ENCODE assay signal across 8 cellular contexts in genomic region chr20:10434832-10435812, GRCh38. TPM values are rescaled to one million over a fixed set of nuclear protein-coding genes. Genes with fewer than 3 reads are reported as not detected.
DNase-seq lines count a peak whose midpoint lies in the region; ATAC-seq and TF ChIP-seq lines count a peak whose summit lies in the region.

TSS of gene SLX4IP (plus strand) at chr20:10435305. CDS start at chr20:10458205, 22,900 bp downstream.

- 2% methylated on average over 23 of the region's 32 CpGs for WGBS in SK-N-SH (ENCODE audit: low lambda C conversion rate)

- no peaks in the 10 kb centered on the region for H3K27me3 ChIP-seq in SK-N-SH (ENCODE audit: insufficient read depth)

- TF ChIP-seq CTCF in GM10248 (IDR thresholded peaks at IDR 0.05; ENCODE audit: control extremely low read depth, extremely low read depth, low read depth, missing control alignments) (no peak), SK-N-SH (IDR thresholded peaks at IDR 0.05) (no peak)

- ATAC-seq in HG02610 (IDR thresholded peaks at IDR 0.05; ENCODE audit: unreplicated experiment): peak; percentile 56
- peak; percentile 64 to 72 for ATAC-seq in activated naive CD4-positive, alpha-beta T cell treated with anti-CD3 and anti-CD28 coated beads, Interleukin-2, amount 50 U/mL, for 72 hours

- no peaks in the 10 kb centered on the region for H3K9me3 ChIP-seq in SK-N-SH

- no peaks in the 10 kb centered on the region for H4K20me1 ChIP-seq in SK-N-SH (ENCODE audit: insufficient read depth)

- DNase-seq in GM10248 (ENCODE audit: extremely low spot score) (peak; percentile 83), NCI-H1092 (lab: John Stamatoyannopoulos, UW) (peak; percentile 96), SK-N-SH (peak; percentile 75), glomerular endothelial cell (ENCODE audit: extremely low read depth, low read depth, low spot score) (peak; percentile 93), occipital lobe (lab: John Stamatoyannopoulos, UW) (peak; percentile 88)
- peak; percentile 72 to 81 for DNase-seq in activated naive CD4-positive, alpha-beta T cell treated with anti-CD3 and anti-CD28 coated beads, Interleukin-2, amount 50 U/mL, for 72 hours (ENCODE audit: low spot score in 2 of 2)

- H3K36me3 ChIP-seq in SK-N-SH (replicated peaks in 1 of 2; ENCODE audit: control insufficient read depth in 1 of 2, insufficient read depth in 2 of 2, low read length in 1 of 2): peaks cover 0 to 17% of the 10 kb centered on the region in 2 experiments

- H3K9me2 ChIP-seq in SK-N-SH: no peaks in the 10 kb centered on the region

- peaks cover 8 to 17% of the 10 kb centered on the region in 2 experiments; a peak in 3 of 4 replicates for H3K4me1 ChIP-seq in SK-N-SH (ENCODE audit: control insufficient read depth in 1 of 2, insufficient read depth in 2 of 2, low read depth in 1 of 2, low read length in 1 of 2)

- no peaks in the 10 kb centered on the region for H3K9me3 Mint-ChIP-seq in activated naive CD4-positive, alpha-beta T cell treated with anti-CD3 and anti-CD28 coated beads, Interleukin-2, amount 50 U/mL, for 72 hours

- H3K9ac ChIP-seq in SK-N-SH: peak within 1 kb of the TSS; percentile 82

- no peak; a peak in 1 of 4 replicates for TF ChIP-seq EP300 in SK-N-SH (IDR thresholded peaks at IDR 0.05; ENCODE audit: borderline replicate concordance in 1 of 2, low read depth in 1 of 2, low read length in 1 of 2)

- H3K27ac ChIP-seq in SK-N-SH (ENCODE audit: low read depth in 2 of 2, low read length in 1 of 2): peak within 1 kb of the TSS; percentile 93 to 98
- peak within 1 kb of the TSS; percentile 89 for H3K27ac ChIP-seq in temporal lobe (ENCODE audit: low read depth, low read length)

- POLR2A ChIA-PET in GM10248 (lab: Yijun Ruan, JAX) (interaction anchor here (0.6 kb wide), 1 partner anchor 43 kb away, joined by 5 read pairs; no protein-coding TSS in a partner anchor), SK-N-SH (lab: Yijun Ruan, JAX) (interaction anchor here (0.7 to 2.6 kb wide), 9 partner anchors 8 to 596 kb away, joined by 3 to 24 read pairs (median 3); partner anchors contain the start of gene SNAP25)

- peaks cover 69% of the 10 kb centered on the region for H3K79me2 ChIP-seq in SK-N-SH (ENCODE audit: insufficient read depth)

- peak within 1 kb of the TSS; percentile 93 to 99 for H3K4me3 ChIP-seq in SK-N-SH (ENCODE audit: low read depth in 2 of 2, low read length in 1 of 2)

- H3K4me2 ChIP-seq in SK-N-SH: peak within 1 kb of the TSS; percentile 91

- peaks cover 6% of the 10 kb centered on the region for H3F3A ChIP-seq in SK-N-SH (replicated peaks; ENCODE audit: insufficient read depth)

- peak within 1 kb of the TSS; percentile 81 for H2AFZ ChIP-seq in SK-N-SH (ENCODE audit: low read depth)

- no peak for TF ChIP-seq RAD21 in SK-N-SH (IDR thresholded peaks at IDR 0.05; ENCODE audit: low read length)

- CTCF ChIA-PET in GM10248 (lab: Yijun Ruan, JAX): interaction anchor here (0.9 to 3.9 kb wide), 5 partner anchors 8 to 42 kb away, joined by 3 to 22 read pairs (median 5); no protein-coding TSS in a partner anchor
- CTCF ChIA-PET in SK-N-SH (lab: Yijun Ruan, JAX): interaction anchor here (0.8 to 2.7 kb wide), 8 partner anchors 8 to 825 kb away, joined by 3 to 19 read pairs (median 4); no protein-coding TSS in a partner anchor

- H3K36me3 Mint-ChIP-seq in activated naive CD4-positive, alpha-beta T cell treated with anti-CD3 and anti-CD28 coated beads, Interleukin-2, amount 50 U/mL, for 72 hours: peaks cover 0 to 18% of the 10 kb centered on the region in 2 donors

- H3K27ac Mint-ChIP-seq in activated naive CD4-positive, alpha-beta T cell treated with anti-CD3 and anti-CD28 coated beads, Interleukin-2, amount 50 U/mL, for 72 hours: peak within 1 kb of the TSS; percentile 96 to 97

TF ChIP-seq in SK-N-SH, 30 proteins besides CTCF, POLR2A, EP300 and RAD21 (continues in another document):
- TF ChIP-seq TAF1 (IDR thresholded peaks at IDR 0.05; ENCODE audit: borderline replicate concordance, low read depth, low read length) (peak; percentile 76), NFIC (IDR thresholded peaks at IDR 0.05; ENCODE audit: borderline replicate concordance) (0 out of 2 replicates have a peak, but pooled peaks have one; percentile 20), MEF2A (IDR thresholded peaks at IDR 0.05; ENCODE audit: borderline replicate concordance, low read depth) (no peak), FOXM1 (IDR thresholded peaks at IDR 0.05; ENCODE audit: low read depth) (peak; percentile 50; the same call in 1 of the 2 replicates), TCF12 (IDR thresholded peaks at IDR 0.05) (peak; percentile 51), RCOR1 (IDR thresholded peaks at IDR 0.05; ENCODE audit: low read length) (no peak), RXRA (IDR thresholded peaks at IDR 0.05; ENCODE audit: borderline replicate concordance, low read depth) (no peak; the same call in 1 of the 2 replicates), GATA2 (CRISPR knock-in tag; IDR thresholded peaks at IDR 0.05) (no peak), USF1 (IDR thresholded peaks at IDR 0.05; ENCODE audit: borderline replicate concordance, low read depth) (no peak), GABPA (IDR thresholded peaks at IDR 0.05; ENCODE audit: low read depth) (peak; percentile 81), SMC3 (IDR thresholded peaks at IDR 0.05; ENCODE audit: low read depth, low read length) (no peak), FOXJ3 (CRISPR knock-in tag; IDR thresholded peaks at IDR 0.05) (no peak; the same call in 1 of the 2 replicates), JUND (IDR thresholded peaks at IDR 0.05) (no peak), YY1 (IDR thresholded peaks at IDR 0.05; ENCODE audit: low read depth) (peak; percentile 100), EZH2phosphoT487 (IDR thresholded peaks at IDR 0.05; ENCODE audit: borderline replicate concordance, low read depth) (no peak), USF2 (IDR thresholded peaks at IDR 0.05; ENCODE audit: borderline replicate concordance, low read depth, low read length) (no peak), NRF1 (IDR thresholded peaks at IDR 0.05; ENCODE audit: low read depth, low read length) (no peak), TEAD4 (IDR thresholded peaks at IDR 0.05; ENCODE audit: borderline replicate concordance, insufficient read depth) (no peak), REST (IDR thresholded peaks at IDR 0.05; ENCODE audit: low read depth, low read length) (no peak), ELF1 (IDR thresholded peaks at IDR 0.05) (peak; percentile 95)

RNA-seq across cellular contexts. Expression of gene SLX4IP, which starts in this region (rescaled TPM):
- polyA plus RNA-seq in SK-N-SH (2012; rRNA removed): 1.3 and 1.6 TPM in 2 replicates
- polyA plus RNA-seq in SK-N-SH (2012; cell fraction: cytosol; rRNA removed): 0.85 and 0.97 TPM in 2 replicates
- polyA plus RNA-seq in SK-N-SH (2012; cell fraction: nucleus; rRNA removed): 4.2 and 5.6 TPM in 2 replicates
- total RNA-seq in activated naive CD4-positive, alpha-beta T cell treated with anti-CD3 and anti-CD28 coated beads, Interleukin-2, amount 50 U/mL, for 72 hours: 1 to 10 TPM; 3.8 to 9.1 TPM
- total RNA-seq in glomerular endothelial cell (2.8 and 3.4 TPM in 2 replicates), occipital lobe (7.5 TPM), temporal lobe (5.7 TPM)

Comparison
In these comparisons a context has a peak if more than half of its experiments do, and no peak if none do; other contexts are left out.
1. Peak in every context shown above with its lines: DNase-seq, ATAC-seq, H3K4me3 ChIP-seq and H3K27ac ChIP-seq.